Comparison of ENCODE assay signal across 18 cellular contexts in the genomic region with DNA sequence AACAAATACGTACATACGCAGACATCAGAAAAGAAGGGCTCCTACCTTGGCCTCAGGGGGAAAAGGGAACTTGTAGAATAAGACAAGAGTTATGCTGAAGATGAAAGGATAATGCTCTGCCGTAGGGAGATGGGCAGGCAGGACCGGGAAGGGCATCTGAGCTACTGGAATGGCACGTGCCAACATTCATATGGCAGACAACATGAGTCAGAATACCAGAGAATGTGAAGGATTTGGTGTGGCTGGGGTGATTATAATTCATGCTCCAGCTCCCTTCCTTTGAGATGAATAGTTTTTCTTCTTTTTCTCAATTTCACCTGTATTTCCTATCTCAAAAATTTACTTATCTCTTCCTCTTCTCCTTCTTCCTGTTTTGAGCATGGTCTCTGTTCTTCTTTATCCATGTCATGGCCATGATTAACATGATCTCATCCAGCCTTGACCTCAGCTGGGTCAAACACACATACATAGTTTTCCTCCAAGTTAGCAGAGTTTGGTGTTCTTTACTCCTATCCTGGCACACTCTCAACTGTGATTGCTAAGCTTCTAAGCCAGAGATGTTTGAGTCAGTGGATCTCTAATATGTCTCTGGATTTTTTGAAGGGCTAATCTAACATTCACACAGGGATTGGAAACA.
A peak's percentile ranks its signal among the peaks of the same experiment; 100 is the strongest.
DNase-seq lines count a peak whose midpoint lies in the region; ATAC-seq, FAIRE-seq and TF ChIP-seq lines count a peak whose summit lies in the region.
"Had no signal": no experiment of that assay in that cellular context is flagged by ENCODE, and none has a peak within 500 bp of the region (broad histone marks: within the 10 kb centered on the region; RNA-seq: fewer than 3 reads in every experiment).

No MANE protein-coding gene starts in this region.

- no peak; the same call in 2 of the 3 replicates for ATAC-seq in HepG2
- no peak for ATAC-seq in HG02642 (IDR thresholded peaks at IDR 0.05; ENCODE audit: poor library complexity, unreplicated experiment)

- intact Hi-C loops in MCF 10A (cut with micrococcal nuclease) (no loop called here), mammary epithelial cell (cut with micrococcal nuclease) (no loop called here), HepG2 (cut with micrococcal nuclease; ENCODE audit: unreplicated experiment) (no loop called here)

- H3K4me1 ChIP-seq in mammary epithelial cell (ENCODE audit: insufficient read depth, low read length) (no peaks in the 10 kb centered on the region), astrocyte (ENCODE audit: insufficient read depth, low read length) (peaks cover 21% of the 10 kb centered on the region), HepG2 (ENCODE audit: insufficient read depth, low read length) (peaks cover 21% of the 10 kb centered on the region)

- no peak for TF ChIP-seq RAD21 in HepG2 (CRISPR knock-in tag; IDR thresholded peaks at IDR 0.05)

- H3K4me2 ChIP-seq in mammary epithelial cell (ENCODE audit: insufficient read depth, low read depth, low read length) (no peak overlapping the region), astrocyte (ENCODE audit: low read length) (peak overlapping the region; percentile 9), HepG2 (ENCODE audit: low read depth, low read length) (no peak overlapping the region)

- H3K9ac ChIP-seq in mammary epithelial cell (ENCODE audit: insufficient read depth, low read length) = no peak overlapping the region
- H3K9ac ChIP-seq in astrocyte (ENCODE audit: low read length) = no peak overlapping the region
- no peak overlapping the region for H3K9ac ChIP-seq in HepG2 (ENCODE audit: insufficient read depth, low read depth, low read length)

- FAIRE-seq in astrocyte (lab: Jason Lieb, UNC) (no peak), HepG2 (lab: Jason Lieb, UNC) (no peak)
- FAIRE-seq: G401.6 had no signal

- H3K27ac ChIP-seq in mammary epithelial cell (ENCODE audit: insufficient read depth, low read depth, low read length) = no peak overlapping the region
- H3K27ac ChIP-seq in astrocyte (ENCODE audit: low read depth, low read length) = peak overlapping the region; percentile 15
- H3K27ac ChIP-seq in HepG2 (ENCODE audit: extremely low read length, insufficient read depth, low read length) = no peak overlapping the region
- H3K27ac ChIP-seq: HL-60, vagina had no signal

- POLR2A ChIA-PET in MCF 10A (lab: Yijun Ruan, JAX) (interaction anchor here (0.8 to 1.4 kb wide), 3 partner anchors 20 to 500 kb away, joined by 3 to 4 read pairs (median 3); no protein-coding TSS in a partner anchor), HepG2 (lab: Yijun Ruan, JAX) (interaction anchor here (1.0 to 1.4 kb wide), 6 partner anchors 8 to 65 kb away, joined by 3 to 5 read pairs (median 4); no protein-coding TSS in a partner anchor)

- dilution Hi-C loops in mammary epithelial cell (cut with HindIII; ENCODE audit: low sequenced_read_pairs) = no loop called here

- H3K4me3 ChIP-seq in mammary epithelial cell (replicated peaks in 1 of 3; ENCODE audit: insufficient read depth in 1 of 3, low read depth in 2 of 3, low read length in 3 of 3) (no peak overlapping the region), astrocyte (ENCODE audit: insufficient read depth, low read depth, low read length) (no peak overlapping the region), HepG2 (replicated peaks in 1 of 3; ENCODE audit: insufficient read depth in 1 of 3, low read depth in 2 of 3, low read length in 3 of 3) (no peak overlapping the region)
- H3K4me3 ChIP-seq: Peyer's patch, vagina had no signal

- in situ Hi-C loops in mammary epithelial cell (cut with MboI; ENCODE audit: low sequenced_read_pairs in 2 of 2) (no loop called here), HepG2 (cut with HindIII; ENCODE audit: extremely low pct_ligation_motif_present, low pct_unique_long_range_greater_than_20kb) (no loop called here)

- H3K9me3 Mint-ChIP-seq in MCF 10A (ENCODE audit: unreplicated experiment) = no peaks in the 10 kb centered on the region
- H3K9me3 Mint-ChIP-seq in astrocyte (ENCODE audit: unreplicated experiment) = no peaks in the 10 kb centered on the region

- H2AFZ ChIP-seq in mammary epithelial cell (ENCODE audit: low read depth, low read length) = no peak overlapping the region
- H2AFZ ChIP-seq in astrocyte (ENCODE audit: low read depth, low read length) = no peak overlapping the region
- no peak overlapping the region for H2AFZ ChIP-seq in HepG2 (ENCODE audit: low read length)

- H3K79me2 ChIP-seq in mammary epithelial cell (ENCODE audit: insufficient read depth, low read length) (no peaks in the 10 kb centered on the region), astrocyte (ENCODE audit: insufficient read depth, low read length) (peaks cover 62% of the 10 kb centered on the region), HepG2 (ENCODE audit: insufficient read depth, low read length) (peaks cover 2% of the 10 kb centered on the region)

- H3K4me3 Mint-ChIP-seq in MCF 10A (ENCODE audit: unreplicated experiment) (no peak overlapping the region), astrocyte (ENCODE audit: unreplicated experiment) (no peak overlapping the region)

- DNase-seq in MCF 10A (ENCODE audit: unreplicated experiment) = no peak
- DNase-seq in mammary epithelial cell = no peak
- no peak for DNase-seq in astrocyte (ENCODE audit: low read depth)
- DNase-seq in HepG2 (ENCODE audit: low spot score) = peak; percentile 41
- DNase-seq in NCI-H2196 (lab: John Stamatoyannopoulos, UW; ENCODE audit: unreplicated experiment) = no peak
- no peak for DNase-seq in NCI-H2029 treated with DMSO at 0.1 percent for 48 hours (lab: John Stamatoyannopoulos, UW)
- no peak for DNase-seq in AG08395 (ENCODE audit: low spot score)
- DNase-seq: AML-193, cerebellar nuclear complex, left cardiac atrium, MM.1S, NCI-H510A, Peyer's patch, T1000 had no signal

- WGBS in mammary epithelial cell (ENCODE audit: low coverage, missing lambda C conversion rate) = 69% methylated on average over 5 of the region's 5 CpGs
- WGBS in HepG2 (ENCODE audit: low lambda C conversion rate) = over 99% methylated on average over 5 of the region's 5 CpGs

- H3K27me3 ChIP-seq in mammary epithelial cell (ENCODE audit: insufficient read depth, low read length) (no peaks in the 10 kb centered on the region), astrocyte (ENCODE audit: insufficient read depth, low read length) (no peaks in the 10 kb centered on the region), HepG2 (ENCODE audit: control insufficient read depth in 1 of 2, insufficient read depth in 2 of 2, low read length in 2 of 2) (no peaks in the 10 kb centered on the region)
- H3K27me3 ChIP-seq: Peyer's patch, vagina had no signal

- H4K20me1 ChIP-seq in mammary epithelial cell (ENCODE audit: insufficient read depth, low read length) (no peaks in the 10 kb centered on the region), astrocyte (ENCODE audit: insufficient read depth, low read length) (peaks cover 41% of the 10 kb centered on the region), HepG2 (ENCODE audit: insufficient read depth, low read length) (no peaks in the 10 kb centered on the region)

- H3K27me3 Mint-ChIP-seq in MCF 10A (ENCODE audit: insufficient read depth, unreplicated experiment) = no peaks in the 10 kb centered on the region
- no peaks in the 10 kb centered on the region for H3K27me3 Mint-ChIP-seq in astrocyte (ENCODE audit: low read depth, unreplicated experiment)

- BruUV-seq in MCF 10A (replicated peaks; lab: Mats Ljungman, UMichigan) = no TSS peak
- BruUV-seq in mammary epithelial cell (replicated peaks; lab: Mats Ljungman, UMichigan) = no TSS peak
- BruUV-seq in HepG2 (replicated peaks; lab: Mats Ljungman, UMichigan) = no TSS peak

- TF ChIP-seq EP300 in HepG2 (IDR thresholded peaks at IDR 0.05; ENCODE audit: low read depth in 2 of 2, low read length in 2 of 2) (no peak), HepG2 (CRISPR knock-in tag; IDR thresholded peaks at IDR 0.05; ENCODE audit: borderline replicate concordance) (no peak)

- H3K36me3 Mint-ChIP-seq in MCF 10A (ENCODE audit: insufficient read depth, unreplicated experiment) (no peaks in the 10 kb centered on the region), astrocyte (ENCODE audit: low read depth, unreplicated experiment) (peaks cover 5% of the 10 kb centered on the region)

- CTCF ChIA-PET in MCF 10A (lab: Yijun Ruan, JAX) = interaction anchor here (0.7 to 1.7 kb wide), 3 partner anchors 22 to 580 kb away, joined by 3 read pairs; no protein-coding TSS in a partner anchor
- CTCF ChIA-PET in mammary epithelial cell (lab: Charles Lee; ENCODE audit: low non-redundant PET) = no interaction called here
- CTCF ChIA-PET in HepG2 (lab: Yijun Ruan, JAX; ENCODE audit: low intra/inter-chr PET ratio, low total read pairs) = no interaction called here

- H3K9me3 ChIP-seq in mammary epithelial cell (replicated peaks; ENCODE audit: insufficient read depth, low read length) (no peaks in the 10 kb centered on the region), astrocyte (ENCODE audit: insufficient read depth, low read depth, low read length) (no peaks in the 10 kb centered on the region), HepG2 (ENCODE audit: low read length) (no peaks in the 10 kb centered on the region)
- H3K9me3 ChIP-seq: Peyer's patch, vagina had no signal

- TF ChIP-seq CTCF in MCF 10A (IDR thresholded peaks at IDR 0.05; ENCODE audit: unreplicated experiment) = no peak
- TF ChIP-seq CTCF in mammary epithelial cell (conservative IDR thresholded peaks at IDR 0.05 in 1 of 2, IDR thresholded peaks at IDR 0.05 in 1 of 2; ENCODE audit: extremely low read depth in 1 of 2, insufficient read depth in 1 of 2, low read depth in 1 of 2, low read length in 2 of 2) = no peak
- no peak for TF ChIP-seq CTCF in astrocyte (IDR thresholded peaks at IDR 0.05; ENCODE audit: insufficient read depth, low read depth, low read length)
- no peak for TF ChIP-seq CTCF in HepG2 (CRISPR knock-in tag; IDR thresholded peaks at IDR 0.05)

- peak overlapping the region; percentile 54 for H3K27ac Mint-ChIP-seq in MCF 10A (ENCODE audit: low read depth, unreplicated experiment)
- peak overlapping the region; percentile 1 for H3K27ac Mint-ChIP-seq in astrocyte (ENCODE audit: unreplicated experiment)

- TF ChIP-seq POLR2A in HepG2 (IDR thresholded peaks at IDR 0.05; ENCODE audit: insufficient read depth in 1 of 2, low read depth in 2 of 2, low read length in 2 of 2) = no peak

- H3K4me1 Mint-ChIP-seq in MCF 10A (ENCODE audit: insufficient read depth, unreplicated experiment) (peaks cover 22% of the 10 kb centered on the region), astrocyte (ENCODE audit: low read depth, unreplicated experiment) (peaks cover 41% of the 10 kb centered on the region)

- H3K36me3 ChIP-seq in mammary epithelial cell (ENCODE audit: insufficient read depth, low read length) (no peaks in the 10 kb centered on the region), astrocyte (ENCODE audit: insufficient read depth, low read length) (no peaks in the 10 kb centered on the region), HepG2 (replicated peaks in 1 of 2; ENCODE audit: control insufficient read depth in 1 of 2, insufficient read depth in 2 of 2, low read length in 2 of 2) (no peaks in the 10 kb centered on the region)
- H3K36me3 ChIP-seq: Peyer's patch, vagina had no signal

TF ChIP-seq in HepG2, 621 proteins besides CTCF, POLR2A, EP300 and RAD21 (continues in another document):
- TF ChIP-seq NR2F1 (CRISPR knock-in tag; IDR thresholded peaks at IDR 0.05) = peak; percentile 68 to 72; a peak in 3 of 4 replicates
